Comparison of ENCODE assay signal across 11 cellular contexts in genomic region chr17:42362245-42362961, GRCh38. TPM values are rescaled to one million over a fixed set of nuclear protein-coding genes. Genes with fewer than 3 reads are reported as not detected.
DNase-seq lines count a peak whose midpoint lies in the region; ATAC-seq and TF ChIP-seq lines count a peak whose summit lies in the region.
"Had no signal": no experiment of that assay in that cellular context is flagged by ENCODE, and none has a peak within 500 bp of the region (broad histone marks: within the 10 kb centered on the region; RNA-seq: fewer than 3 reads in every experiment).

No MANE protein-coding gene starts in this region.

- no peaks in the 10 kb centered on the region for H3K9me3 ChIP-seq in gastrocnemius medialis

- H3K36me3 Mint-ChIP-seq in chondrocyte (ENCODE audit: low read depth) = no peaks in the 10 kb centered on the region

- peaks cover 58 to 76% of the 10 kb centered on the region in 2 donors for H3K4me1 ChIP-seq in gastrocnemius medialis

- peak overlapping the region in 1 of 4 donors; percentile 6 for H3K4me3 ChIP-seq in gastrocnemius medialis

- TF ChIP-seq POLR2A in gastrocnemius medialis (IDR thresholded peaks at IDR 0.05) = no peak

- H3K27me3 ChIP-seq in gastrocnemius medialis = no peaks in the 10 kb centered on the region

- no peak overlapping the region for H3K4me3 Mint-ChIP-seq in chondrocyte (ENCODE audit: unreplicated experiment)
- H3K4me3 Mint-ChIP-seq: dendritic cell treated with granulocyte-macrophage colony-stimulating factor and Interleukin-4, amounts not matched to agents 40 ng/mL and 50 ng/mL, for 4 days had no signal

- peak overlapping the region; percentile 67 to 86 (median 77) for H3K27ac ChIP-seq in gastrocnemius medialis

- no peaks in the 10 kb centered on the region for H3K27me3 Mint-ChIP-seq in chondrocyte (ENCODE audit: low read depth)
- H3K27me3 Mint-ChIP-seq: dendritic cell treated with granulocyte-macrophage colony-stimulating factor and Interleukin-4, amounts not matched to agents 40 ng/mL and 50 ng/mL, for 4 days had no signal

- peak overlapping the region; percentile 91 for H3K27ac Mint-ChIP-seq in chondrocyte (ENCODE audit: unreplicated experiment)

- DNase-seq in DMS53 (lab: John Stamatoyannopoulos, UW) (peak; percentile 59), DMS53 treated with DMSO at 0.1 percent for 48 hours (lab: John Stamatoyannopoulos, UW; ENCODE audit: unreplicated experiment) (no peak), NCI-H345 treated with DMSO at 0.1 percent for 48 hours (lab: John Stamatoyannopoulos, UW; ENCODE audit: unreplicated experiment) (peak; percentile 41), chondrocyte (ENCODE audit: low spot score) (no peak), gastrocnemius medialis (peak; percentile 28 to 70), NCI-H1048 (lab: John Stamatoyannopoulos, UW) (no peak)
- DNase-seq: NCI-H524 treated with DMSO at 0.1 percent for 48 hours; stimulated activated naive CD4-positive, alpha-beta T cell had no signal

- H3K36me3 ChIP-seq in gastrocnemius medialis = no peaks in the 10 kb centered on the region

- no peak for TF ChIP-seq CTCF in chondrocyte (IDR thresholded peaks at IDR 0.05)
- TF ChIP-seq CTCF in gastrocnemius medialis (IDR thresholded peaks at IDR 0.05 in 4 of 5, conservative IDR thresholded peaks at IDR 0.05 in 1 of 5) = no peak

- peak; percentile 67 to 82 for ATAC-seq in gastrocnemius medialis
- no peak for ATAC-seq in GM21526 (IDR thresholded peaks at IDR 0.05; ENCODE audit: low FRiP score, unreplicated experiment)
- ATAC-seq in HG03432 (IDR thresholded peaks at IDR 0.05; ENCODE audit: unreplicated experiment) = no peak

- peaks cover 76% of the 10 kb centered on the region for H3K4me1 Mint-ChIP-seq in chondrocyte (ENCODE audit: low read depth)

- intact Hi-C loops in gastrocnemius medialis (cut with DNase I; ENCODE audit: low total_unique reads) = no loop called here

- H3K9me3 Mint-ChIP-seq in chondrocyte (ENCODE audit: low read depth) = no peaks in the 10 kb centered on the region
- H3K9me3 Mint-ChIP-seq: dendritic cell treated with granulocyte-macrophage colony-stimulating factor and Interleukin-4, amounts not matched to agents 40 ng/mL and 50 ng/mL, for 4 days had no signal

- in situ Hi-C loops in gastrocnemius medialis (cut with MboI; ENCODE audit: low sequenced_read_pairs in 4 of 4) = no loop called here

RNA-seq across cellular contexts. Expression of gene STAT3, which starts 25.8 kb away (rescaled TPM):
- total RNA-seq in chondrocyte (164 to 203 TPM (median 164 TPM) in 3 replicates), gastrocnemius medialis (100 to 1,000 TPM in 3 of 4 donors, 10 to 100 TPM in 1; 88.4 to 203 (median 130) TPM)

Comparison
In these comparisons a context has a peak if more than half of its experiments do, and no peak if none do; other contexts are left out.
1. DNase-seq: peak in DMS53 (single experiment), NCI-H345 treated with DMSO at 0.1 percent for 48 hours (single experiment) and gastrocnemius medialis (2 of 2); none in DMS53 treated with DMSO at 0.1 percent for 48 hours (single experiment), chondrocyte (single experiment) and NCI-H1048 (single experiment).
2. ATAC-seq: peak in gastrocnemius medialis (2 of 2); none in GM21526 (single experiment) and HG03432 (single experiment).